In genomic region chr4:119116021-119116420, GRCh38 we compare ENCODE assay signal across 1 cellular context.
TF ChIP-seq lines count a peak whose summit lies in the region.

No MANE protein-coding gene starts in this region.

TF ChIP-seq in GM23338, 12 proteins besides CTCF, POLR2A, EP300 and RAD21 (continued from another document):
- no peak for TF ChIP-seq ZNF462 (CRISPR knock-in tag; IDR thresholded peaks at IDR 0.05)
- no peak for TF ChIP-seq ZNF331 (CRISPR knock-in tag; IDR thresholded peaks at IDR 0.05; ENCODE audit: low read depth)
- TF ChIP-seq EZH2phosphoT487 (IDR thresholded peaks at IDR 0.05; ENCODE audit: unreplicated experiment) = no peak
- TF ChIP-seq STAT1 (IDR thresholded peaks at IDR 0.05; ENCODE audit: unreplicated experiment) = no peak
- TF ChIP-seq CREB1 (CRISPR knock-in tag; IDR thresholded peaks at IDR 0.05; ENCODE audit: low read depth) = no peak
- no peak for TF ChIP-seq ETS1 (IDR thresholded peaks at IDR 0.05)
- no peak for TF ChIP-seq REST (IDR thresholded peaks at IDR 0.05; ENCODE audit: unreplicated experiment)
